Comparison of ENCODE assay signal across 1 cellular context in the genomic region with DNA sequence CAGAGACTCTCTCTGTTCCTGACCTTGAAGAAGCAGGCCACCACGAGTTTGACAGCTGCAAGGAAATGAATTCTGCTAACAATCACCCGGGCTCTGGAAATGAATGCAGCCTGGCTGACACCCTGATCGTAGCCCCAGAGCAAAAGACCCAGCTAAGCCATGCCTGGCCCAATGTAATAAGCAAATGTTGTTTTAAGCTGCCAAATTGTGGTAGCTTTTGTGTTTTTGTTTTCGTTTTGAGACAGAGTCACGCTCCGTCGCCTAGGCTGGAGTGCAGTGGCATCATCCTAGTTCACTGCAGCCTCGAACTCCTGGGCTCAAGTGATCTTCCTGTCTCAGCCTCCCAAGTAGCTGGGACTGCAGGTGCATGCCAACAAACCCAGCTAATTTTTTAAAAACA.
TF ChIP-seq lines count a peak whose summit lies in the region.

No MANE protein-coding gene starts in this region.

TF ChIP-seq in HepG2, 621 proteins besides CTCF, POLR2A, EP300 and RAD21:
- no peak for TF ChIP-seq FOXC1 (CRISPR knock-in tag; IDR thresholded peaks at IDR 0.05; ENCODE audit: borderline replicate concordance)
- TF ChIP-seq ZMYM4 (CRISPR knock-in tag; IDR thresholded peaks at IDR 0.05) = 0 out of 2 replicates have a peak, but pooled peaks have one; percentile 11
- TF ChIP-seq, protein P1, sequence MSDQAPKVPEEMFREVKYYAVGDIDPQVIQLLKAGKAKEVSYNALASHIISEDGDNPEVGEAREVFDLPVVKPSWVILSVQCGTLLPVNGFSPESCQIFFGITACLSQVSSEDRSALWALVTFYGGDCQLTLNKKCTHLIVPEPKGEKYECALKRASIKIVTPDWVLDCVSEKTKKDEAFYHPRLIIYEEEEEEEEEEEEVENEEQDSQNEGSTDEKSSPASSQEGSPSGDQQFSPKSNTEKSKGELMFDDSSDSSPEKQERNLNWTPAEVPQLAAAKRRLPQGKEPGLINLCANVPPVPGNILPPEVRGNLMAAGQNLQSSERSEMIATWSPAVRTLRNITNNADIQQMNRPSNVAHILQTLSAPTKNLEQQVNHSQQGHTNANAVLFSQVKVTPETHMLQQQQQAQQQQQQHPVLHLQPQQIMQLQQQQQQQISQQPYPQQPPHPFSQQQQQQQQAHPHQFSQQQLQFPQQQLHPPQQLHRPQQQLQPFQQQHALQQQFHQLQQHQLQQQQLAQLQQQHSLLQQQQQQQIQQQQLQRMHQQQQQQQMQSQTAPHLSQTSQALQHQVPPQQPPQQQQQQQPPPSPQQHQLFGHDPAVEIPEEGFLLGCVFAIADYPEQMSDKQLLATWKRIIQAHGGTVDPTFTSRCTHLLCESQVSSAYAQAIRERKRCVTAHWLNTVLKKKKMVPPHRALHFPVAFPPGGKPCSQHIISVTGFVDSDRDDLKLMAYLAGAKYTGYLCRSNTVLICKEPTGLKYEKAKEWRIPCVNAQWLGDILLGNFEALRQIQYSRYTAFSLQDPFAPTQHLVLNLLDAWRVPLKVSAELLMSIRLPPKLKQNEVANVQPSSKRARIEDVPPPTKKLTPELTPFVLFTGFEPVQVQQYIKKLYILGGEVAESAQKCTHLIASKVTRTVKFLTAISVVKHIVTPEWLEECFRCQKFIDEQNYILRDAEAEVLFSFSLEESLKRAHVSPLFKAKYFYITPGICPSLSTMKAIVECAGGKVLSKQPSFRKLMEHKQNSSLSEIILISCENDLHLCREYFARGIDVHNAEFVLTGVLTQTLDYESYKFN (CRISPR knock-in tag; conservative IDR thresholded peaks at IDR 0.05) = no peak
- TF ChIP-seq FOXA1 (IDR thresholded peaks at IDR 0.05) = no peak
- TF ChIP-seq FOXA1 (CRISPR knock-in tag; IDR thresholded peaks at IDR 0.05) = no peak
- TF ChIP-seq, protein P2, sequence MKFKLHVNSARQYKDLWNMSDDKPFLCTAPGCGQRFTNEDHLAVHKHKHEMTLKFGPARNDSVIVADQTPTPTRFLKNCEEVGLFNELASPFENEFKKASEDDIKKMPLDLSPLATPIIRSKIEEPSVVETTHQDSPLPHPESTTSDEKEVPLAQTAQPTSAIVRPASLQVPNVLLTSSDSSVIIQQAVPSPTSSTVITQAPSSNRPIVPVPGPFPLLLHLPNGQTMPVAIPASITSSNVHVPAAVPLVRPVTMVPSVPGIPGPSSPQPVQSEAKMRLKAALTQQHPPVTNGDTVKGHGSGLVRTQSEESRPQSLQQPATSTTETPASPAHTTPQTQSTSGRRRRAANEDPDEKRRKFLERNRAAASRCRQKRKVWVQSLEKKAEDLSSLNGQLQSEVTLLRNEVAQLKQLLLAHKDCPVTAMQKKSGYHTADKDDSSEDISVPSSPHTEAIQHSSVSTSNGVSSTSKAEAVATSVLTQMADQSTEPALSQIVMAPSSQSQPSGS (CRISPR knock-in tag; IDR thresholded peaks at IDR 0.05) = 0 out of 2 replicates have a peak, but pooled peaks have one; percentile 6
TF ChIP-seq in HepG2: peak in this region for 2.
